ENCODE assay signal across 22 cellular contexts in the genomic region with DNA sequence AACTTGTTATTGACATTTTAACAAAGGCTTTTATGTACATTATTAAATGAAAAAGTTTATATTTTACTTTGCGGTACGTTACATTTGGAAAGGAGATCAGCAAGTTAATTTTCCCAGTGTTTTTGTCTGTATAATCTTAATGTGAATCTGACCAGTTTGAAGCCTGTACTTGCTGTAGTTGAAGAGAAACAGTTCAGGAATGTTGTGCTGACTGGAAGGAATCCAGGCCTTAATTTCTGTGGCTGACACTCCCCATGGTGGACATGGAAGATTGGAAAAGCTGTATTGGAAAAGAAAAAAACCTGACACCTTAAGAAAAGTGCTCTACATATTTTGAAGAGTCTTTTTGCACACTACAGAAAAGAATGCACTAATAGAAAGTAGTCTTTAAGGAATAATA. TPM values are rescaled to one million over a fixed set of nuclear protein-coding genes. Genes with fewer than 3 reads are reported as not detected.
A peak's percentile ranks its signal among the peaks of the same experiment; 100 is the strongest.
DNase-seq lines count a peak whose midpoint lies in the region; ATAC-seq, FAIRE-seq and TF ChIP-seq lines count a peak whose summit lies in the region.
"Had no signal": no experiment of that assay in that cellular context is flagged by ENCODE, and none has a peak within 500 bp of the region (broad histone marks: within the 10 kb centered on the region; RNA-seq: fewer than 3 reads in every experiment).

No MANE protein-coding gene starts in this region.

- TF ChIP-seq POLR2A in heart left ventricle (IDR thresholded peaks at IDR 0.05), result no peak

- intact Hi-C loops in Right ventricle myocardium superior (cut with DNase I) (no loop called here), heart left ventricle (cut with DNase I) (loop anchor here in 1 of 10 donors (10.0 kb wide), 1 partner anchor 149 kb away; no protein-coding TSS in a partner anchor), left lung (cut with DNase I) (no loop called here)

- DNase-seq in Right ventricle myocardium superior, result no peak
- DNase-seq in heart left ventricle, result no peak
- DNase-seq in dedifferentiated amniotic fluid mesenchymal stem cell (ENCODE audit: extremely low spot score), result peak; percentile 75
- no peak for DNase-seq in left lung
- DNase-seq in NCI-H748 treated with DMSO at 0.1 percent for 48 hours (lab: John Stamatoyannopoulos, UW), result no peak
- DNase-seq in OCI-M2 (lab: John Stamatoyannopoulos, UW; ENCODE audit: unreplicated experiment), result no peak
- DNase-seq in RCC 7860 (ENCODE audit: low spot score), result no peak
- DNase-seq in NCI-H1694 treated with DMSO at 0.1 percent for 48 hours (lab: John Stamatoyannopoulos, UW), result no peak
- DNase-seq: 8988T; activated CD4-positive, alpha-beta T cell treated with anti-CD3 and anti-CD28 coated beads for 1 hour; activated naive CD8-positive, alpha-beta T cell treated with anti-CD3 and anti-CD28 coated beads, Interleukin-2, amount 10 ng/mL, durations not matched to agents 7 days and 5 days; endodermal cell; gastrocnemius medialis; GF-D8; NCI-H1436; stimulated activated CD4-positive, alpha-beta T cell treated with anti-CD3 and anti-CD28 coated beads, Interleukin-12 subunit alpha, Interleukin-12 subunit beta, amount 100 ng/mL, for 4 hours; T1000 had no signal

- H3K4me3 ChIP-seq in heart left ventricle (no peak overlapping the region), left lung (no peak overlapping the region)
- H3K4me3 ChIP-seq: gastrocnemius medialis, prostate gland, SK-N-MC, thoracic aorta had no signal

- H3K27me3 ChIP-seq in heart left ventricle (no peaks in the 10 kb centered on the region), left lung (no peaks in the 10 kb centered on the region)
- H3K27me3 ChIP-seq: gastrocnemius medialis had no signal

- no peak for FAIRE-seq in RCC 7860 (lab: Jason Lieb, UNC)

- H3K27ac ChIP-seq in heart left ventricle (no peak overlapping the region), left lung (no peak overlapping the region)
- H3K27ac ChIP-seq: C4-2B, gastrocnemius medialis, prostate gland, SK-N-MC, thoracic aorta had no signal

- H3K36me3 ChIP-seq in heart left ventricle (peaks cover 0 to 43% (median 26%) of the 10 kb centered on the region in 9 donors), left lung (peaks cover 0 to 39% of the 10 kb centered on the region in 2 donors)
- H3K36me3 ChIP-seq: prostate gland had no signal

- H3K4me1 ChIP-seq in heart left ventricle (peaks cover 0 to 11% (median 0%) of the 10 kb centered on the region in 12 donors), left lung (peaks cover 0 to 13% of the 10 kb centered on the region in 2 donors)
- H3K4me1 ChIP-seq: gastrocnemius medialis, prostate gland had no signal

- 66 to 73% (median 70%) methylated on average over 2 of the region's 2 CpGs for WGBS in heart left ventricle, 4 donors

- H3K9me3 ChIP-seq in heart left ventricle (no peaks in the 10 kb centered on the region), left lung (no peaks in the 10 kb centered on the region)
- H3K9me3 ChIP-seq: gastrocnemius medialis, prostate gland, thoracic aorta had no signal

- TF ChIP-seq CTCF in heart left ventricle (IDR thresholded peaks at IDR 0.05), result no peak
- no peak for TF ChIP-seq CTCF in left lung (IDR thresholded peaks at IDR 0.05)

- ATAC-seq in Right ventricle myocardium superior (ENCODE audit: poor library complexity) (peak; percentile 45), heart left ventricle (no peak), left lung (peak; percentile 54)
- ATAC-seq: activated T-helper 17 cell treated with anti-CD3 and anti-CD28 coated beads, Interleukin-2, amount 50 U/mL, for 72 hours; gastrocnemius medialis had no signal

RNA-seq across cellular contexts. Expression of a gene that starts 15.5 kb away (rescaled TPM):
- 4.3 TPM for total RNA-seq in Right ventricle myocardium superior
- 10 to 100 TPM in 2 of 9 donors, 1 to 10 TPM in 7; 3.4 to 11.6 (median 5.5) TPM for total RNA-seq in heart left ventricle
- 1 to 10 TPM; 1.5 to 2.3 TPM for polyA plus RNA-seq in heart left ventricle
- total RNA-seq in left lung, result 10 to 100 TPM; 16.6 to 24.7 TPM

RNA-seq across cellular contexts. Expression of a gene that starts 15.5 kb away (rescaled TPM):
- total RNA-seq in Right ventricle myocardium superior (54.1 TPM), heart left ventricle (10 to 100 TPM; 37.0 to 66.2 (median 46.3) TPM), left lung (100 to 1,000 TPM; 114 to 132 TPM)
- 10 to 100 TPM; 20.8 to 46.2 TPM for polyA plus RNA-seq in heart left ventricle

Comparison
In these comparisons a context has a peak if more than half of its experiments do, and no peak if none do; other contexts are left out.
1. ATAC-seq: peak in Right ventricle myocardium superior (single experiment) and left lung (single experiment); none in heart left ventricle (0 of 4).